9 cellular contexts compared by ENCODE assay signal in the genomic region with DNA sequence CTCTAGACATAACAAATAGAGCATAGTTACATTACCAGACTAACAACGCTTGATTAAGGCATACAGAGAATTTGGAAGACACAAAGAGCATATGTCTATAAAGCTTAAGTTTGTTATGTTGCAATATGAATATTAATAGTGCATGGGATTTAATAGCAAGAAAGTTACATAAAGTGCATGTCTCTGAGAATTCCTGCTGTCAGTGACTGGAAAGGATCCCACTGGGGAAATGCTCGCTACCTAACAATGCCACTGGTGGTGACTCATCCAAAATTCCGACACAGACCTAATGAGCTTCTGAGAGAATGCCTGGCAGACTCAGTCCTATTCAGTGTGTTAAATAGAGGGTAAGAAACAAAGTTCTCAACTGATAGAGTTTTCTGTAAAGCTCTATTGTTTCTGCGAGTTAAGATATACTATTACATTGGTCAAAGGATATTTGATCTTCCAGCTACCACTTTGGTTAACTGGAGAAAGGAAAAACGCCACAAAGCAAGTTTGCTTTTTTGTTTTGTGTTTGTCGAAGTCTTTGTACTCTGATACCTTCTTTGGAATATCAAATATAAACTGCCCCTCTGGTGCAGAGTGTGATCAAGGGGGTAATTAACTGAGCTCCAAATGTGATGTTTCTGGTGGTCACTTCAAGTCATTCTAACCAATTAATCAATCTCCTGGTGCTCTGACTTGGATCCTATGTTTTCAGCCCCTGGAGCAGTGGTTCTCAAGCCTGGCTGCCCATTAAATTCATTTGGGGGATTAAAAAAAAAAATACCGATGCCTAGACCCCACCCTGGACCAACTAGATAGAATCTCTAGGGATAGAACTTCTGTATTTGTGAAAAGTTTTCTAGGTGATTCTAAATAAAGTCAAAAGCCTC.
DNase-seq lines count a peak whose midpoint lies in the region; ATAC-seq and FAIRE-seq lines count a peak whose summit lies in the region.
"Had no signal": no experiment of that assay in that cellular context is flagged by ENCODE, and none has a peak within 500 bp of the region (broad histone marks: within the 10 kb centered on the region; RNA-seq: fewer than 3 reads in every experiment).

No MANE protein-coding gene starts in this region.

- H3K4me3 Mint-ChIP-seq in activated T-helper 17 cell treated with anti-CD3 and anti-CD28 coated beads, Interleukin-2, amount 50 U/mL, for 72 hours = no peak overlapping the region

- no peaks in the 10 kb centered on the region for H3K4me1 Mint-ChIP-seq in activated T-helper 17 cell treated with anti-CD3 and anti-CD28 coated beads, Interleukin-2, amount 50 U/mL, for 72 hours

- H3K27me3 Mint-ChIP-seq in activated T-helper 17 cell treated with anti-CD3 and anti-CD28 coated beads, Interleukin-2, amount 50 U/mL, for 72 hours = peaks cover 15% of the 10 kb centered on the region

- H3K36me3 Mint-ChIP-seq in activated T-helper 17 cell treated with anti-CD3 and anti-CD28 coated beads, Interleukin-2, amount 50 U/mL, for 72 hours (ENCODE audit: low read depth) = no peaks in the 10 kb centered on the region

- no peaks in the 10 kb centered on the region for H3K9me3 Mint-ChIP-seq in activated T-helper 17 cell treated with anti-CD3 and anti-CD28 coated beads, Interleukin-2, amount 50 U/mL, for 72 hours

- no peak overlapping the region for H3K27ac Mint-ChIP-seq in activated T-helper 17 cell treated with anti-CD3 and anti-CD28 coated beads, Interleukin-2, amount 50 U/mL, for 72 hours

- DNase-seq in Right ventricle myocardium inferior (ENCODE audit: missing footprints) = no peak
- DNase-seq in cardiac septum (ENCODE audit: low spot score) = no peak
- peak; percentile 30 for DNase-seq in medulla oblongata (ENCODE audit: extremely low spot score)
- DNase-seq in NCI-H2081 treated with DMSO at 0.1 percent for 48 hours (lab: John Stamatoyannopoulos, UW) = no peak
- DNase-seq: activated CD8-positive, alpha-beta memory T cell treated with anti-CD3 and anti-CD28 coated beads for 24 hours had no signal

- ATAC-seq in Right ventricle myocardium inferior = peak; percentile 87
- no peak for ATAC-seq in activated T-helper 17 cell treated with anti-CD3 and anti-CD28 coated beads, Interleukin-2, amount 50 U/mL, for 72 hours (replicated peaks)
- no peak for ATAC-seq in HG03460 (IDR thresholded peaks at IDR 0.05; ENCODE audit: unreplicated experiment)
- ATAC-seq in GM18502 (IDR thresholded peaks at IDR 0.05; ENCODE audit: poor library complexity, unreplicated experiment) = no peak

- intact Hi-C loops in Right ventricle myocardium inferior (cut with DNase I) (no loop called here), cardiac septum (cut with DNase I) (no loop called here)

- FAIRE-seq in endometrium (lab: Jason Lieb, UNC) = peak; percentile 18
